In the genomic region with DNA sequence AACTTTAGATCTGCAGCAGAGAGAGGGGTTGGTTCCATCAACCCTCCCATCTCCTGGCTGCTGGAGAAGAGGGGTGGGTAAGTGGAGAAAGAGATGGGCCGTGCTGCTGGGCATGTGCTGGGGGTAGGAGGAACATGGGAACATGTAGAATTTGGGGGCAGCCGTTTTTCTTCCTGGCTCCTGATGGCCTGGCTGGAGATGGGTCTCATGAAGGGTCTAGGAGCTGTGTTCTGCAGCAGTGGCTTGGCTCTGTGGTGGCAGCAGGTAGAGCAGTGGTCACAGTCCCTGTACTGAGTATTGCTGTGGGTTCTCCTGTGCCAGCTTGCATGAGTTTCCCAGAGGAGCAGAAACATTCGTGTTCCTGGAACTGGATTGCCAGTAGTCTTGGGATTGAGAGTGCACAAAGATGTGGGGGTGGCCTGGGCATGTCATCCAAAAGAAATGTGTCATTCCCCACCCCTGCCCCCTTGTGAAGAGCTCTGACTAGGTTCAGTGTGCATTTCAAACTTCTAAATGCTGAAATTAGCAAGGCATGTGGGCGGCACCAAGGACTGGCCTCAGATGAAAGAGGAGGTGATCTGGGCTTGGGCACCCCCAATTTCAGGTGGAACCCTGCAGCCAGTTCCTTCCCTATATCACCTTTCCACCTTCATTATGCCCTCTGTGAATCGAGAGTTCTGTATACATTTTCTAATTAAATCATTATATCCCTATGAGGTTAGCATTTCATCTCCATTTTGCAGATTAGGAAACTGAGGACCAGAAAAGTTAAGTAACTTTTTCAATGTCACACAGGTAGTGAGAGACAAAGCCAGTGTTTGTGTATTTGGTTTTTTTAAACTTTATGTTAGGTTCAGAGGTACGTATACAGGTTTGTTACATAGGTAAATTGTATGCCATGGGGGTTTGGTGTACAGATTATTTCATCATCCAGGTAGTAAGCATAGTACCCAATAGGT, we compare ENCODE assay signal across 10 cellular contexts. TPM values are rescaled to one million over a fixed set of nuclear protein-coding genes. Genes with fewer than 3 reads are reported as not detected.
DNase-seq lines count a peak whose midpoint lies in the region; ATAC-seq, FAIRE-seq and TF ChIP-seq lines count a peak whose summit lies in the region.
"Had no signal": no experiment of that assay in that cellular context is flagged by ENCODE, and none has a peak within 500 bp of the region (broad histone marks: within the 10 kb centered on the region; RNA-seq: fewer than 3 reads in every experiment).

No MANE protein-coding gene starts in this region.

- H3K4me3 ChIP-seq in adipocyte (ENCODE audit: low read length): peak overlapping the region; percentile 97
- H3K4me3 ChIP-seq in keratinocyte (ENCODE audit: control insufficient read depth in 2 of 3, extremely low read depth in 1 of 3, insufficient read depth in 2 of 3, low read depth in 1 of 3, low read length in 3 of 3): peak overlapping the region; percentile 59 to 96 (median 94)
- H3K4me3 ChIP-seq in spleen: peak overlapping the region in 6 of 8 donors; percentile 9 to 73 (median 50)

- DNase-seq in H54 (ENCODE audit: insufficient read length, low spot score) (peak; percentile 54), adipocyte (ENCODE audit: low read depth) (peak; percentile 56), keratinocyte (ENCODE audit: low read depth, low spot score) (no peak), spleen (no peak), GDM1 (lab: John Stamatoyannopoulos, UW) (no peak), DMS153 (lab: John Stamatoyannopoulos, UW) (no peak)
- DNase-seq: activated T-cell treated with anti-CD3 and anti-CD28 coated beads, Interleukin-2, amount 50 U/mL, for 4 hours; islet precursor cell had no signal

- H3K27me3 ChIP-seq in adipocyte (replicated peaks; ENCODE audit: control insufficient read depth, insufficient read depth, low read length): no peaks in the 10 kb centered on the region
- H3K27me3 ChIP-seq in keratinocyte (ENCODE audit: control insufficient read depth, extremely low read depth, insufficient read depth, low read length): no peaks in the 10 kb centered on the region
- H3K27me3 ChIP-seq in spleen (replicated peaks in 1 of 7): peaks cover 0 to 51% (median 20%) of the 10 kb centered on the region in 7 donors

- no peaks in the 10 kb centered on the region for H3K9me1 ChIP-seq in keratinocyte (ENCODE audit: control insufficient read depth, extremely low read depth, insufficient read depth, low read length)

- H3K9me3 ChIP-seq in adipocyte (ENCODE audit: control insufficient read depth, low read length): no peaks in the 10 kb centered on the region
- H3K9me3 ChIP-seq in keratinocyte (ENCODE audit: control insufficient read depth, low read depth, low read length): no peaks in the 10 kb centered on the region
- H3K9me3 ChIP-seq in spleen: no peaks in the 10 kb centered on the region

- no peak for TF ChIP-seq CTCF in keratinocyte (optimal IDR thresholded peaks at IDR 0.05 in 1 of 3, IDR thresholded peaks at IDR 0.05 in 1 of 3, conservative IDR thresholded peaks at IDR 0.05 in 1 of 3; ENCODE audit: extremely low read depth in 1 of 3, insufficient read depth in 2 of 3, low read length in 3 of 3)
- TF ChIP-seq CTCF in spleen (IDR thresholded peaks at IDR 0.05 in 8 of 11, conservative IDR thresholded peaks at IDR 0.05 in 3 of 11): no peak

- H3K4me2 ChIP-seq in keratinocyte (ENCODE audit: control insufficient read depth, extremely low read depth, insufficient read depth, low read depth, low read length): peak overlapping the region; percentile 95

- TF ChIP-seq POLR2A in H54 (IDR thresholded peaks at IDR 0.05; ENCODE audit: low read depth, low read length) (no peak), spleen (IDR thresholded peaks at IDR 0.05) (no peak)

- H3K4me1 ChIP-seq in adipocyte (ENCODE audit: control insufficient read depth, insufficient read depth, low read length): peaks cover 60% of the 10 kb centered on the region
- peaks cover 60% of the 10 kb centered on the region for H3K4me1 ChIP-seq in keratinocyte (ENCODE audit: control insufficient read depth, extremely low read depth, insufficient read depth, low read length)
- peaks cover 0 to 35% (median 24%) of the 10 kb centered on the region in 6 donors for H3K4me1 ChIP-seq in spleen

- no peaks in the 10 kb centered on the region for H3K36me3 ChIP-seq in adipocyte (ENCODE audit: control insufficient read depth, insufficient read depth, low read length, severe bottlenecking)
- H3K36me3 ChIP-seq in keratinocyte (ENCODE audit: control insufficient read depth in 2 of 2, extremely low read depth in 1 of 2, insufficient read depth in 2 of 2, low read length in 2 of 2): peaks cover 4 to 6% of the 10 kb centered on the region in 2 experiments
- H3K36me3 ChIP-seq in spleen: no peaks in the 10 kb centered on the region

- peak; percentile 6 for FAIRE-seq in H54 (lab: Jason Lieb, UNC)
- peak; percentile 83 for FAIRE-seq in keratinocyte (lab: Jason Lieb, UNC)

- H2AFZ ChIP-seq in keratinocyte (ENCODE audit: control insufficient read depth, low read length): no peak overlapping the region

- dilution Hi-C loops in keratinocyte (cut with MboI; ENCODE audit: extremely low pct_ligation_motif_present, low sequenced_read_pairs): no loop called here

- H3K27ac ChIP-seq in keratinocyte (ENCODE audit: control insufficient read depth, insufficient read depth, low read length) (peak overlapping the region; percentile 94), spleen (peak overlapping the region in 2 of 8 donors; percentile 80 to 86)

- peaks cover 3% of the 10 kb centered on the region for H4K20me1 ChIP-seq in keratinocyte (ENCODE audit: control insufficient read depth, extremely low read depth, insufficient read depth, low read length)

- H3K9ac ChIP-seq in adipocyte (ENCODE audit: low read length) (peak overlapping the region; percentile 99), keratinocyte (ENCODE audit: control insufficient read depth, extremely low read depth, insufficient read depth, low read length) (peak overlapping the region; percentile 96)

- H3K79me2 ChIP-seq in keratinocyte (ENCODE audit: control insufficient read depth, insufficient read depth, low read length): peaks cover 61% of the 10 kb centered on the region

- intact Hi-C loops in spleen (cut with DNase I; ENCODE audit: low total_unique reads): no loop called here

- ATAC-seq in HG03565 (IDR thresholded peaks at IDR 0.05; ENCODE audit: unreplicated experiment) (no peak), HG02588 (IDR thresholded peaks at IDR 0.05; ENCODE audit: unreplicated experiment) (no peak)
- ATAC-seq: activated T-cell treated with anti-CD3 and anti-CD28 coated beads, Interleukin-2, amount 50 U/mL, for 4 hours had no signal

- 77 to 90% (median 89%) methylated on average over 6 of the region's 6 CpGs for WGBS in spleen, 5 donors

RNA-seq across cellular contexts. Expression of gene CHST3, which starts 2.1 kb away (rescaled TPM):
- polyA plus RNA-seq in keratinocyte (12.0 to 12.4 TPM (median 12.3 TPM) in 3 replicates), spleen (1 to 10 TPM in 1 of 3 donors, under 1 TPM in 2; 0.28 to 1.6 (median 0.56) TPM)
- polyA plus RNA-seq in keratinocyte (2011; ENCODE audit: low read depth): 3.6 TPM
- polyA plus RNA-seq in keratinocyte (2011; cell fraction: cytosol; rRNA removed): 7.5 and 7.8 TPM in 2 replicates
- polyA plus RNA-seq in keratinocyte (2011; cell fraction: nucleus; rRNA removed): 29.9 and 32.6 TPM in 2 replicates
- polyA plus RNA-seq in keratinocyte (2012; ENCODE audit: low replicate concordance): 5.8 and 14.6 TPM in 2 replicates
- polyA minus RNA-seq in keratinocyte: 17.8 to 29.2 TPM (median 23.1 TPM) in 3 replicates
- 13.4 TPM for polyA minus RNA-seq in keratinocyte (2011; cell fraction: cytosol; rRNA and poly(A)+ RNA removed)
- polyA minus RNA-seq in keratinocyte (2011; cell fraction: nucleus; rRNA and poly(A)+ RNA removed): 34.8 and 43.4 TPM in 2 replicates
- total RNA-seq in spleen: 1 to 10 TPM; 4.1 to 8.7 (median 6.1) TPM

Comparison
In these comparisons a context has a peak if more than half of its experiments do, and no peak if none do; other contexts are left out.
1. DNase-seq: peak in H54 (single experiment) and adipocyte (single experiment); none in keratinocyte (single experiment), spleen (single experiment), GDM1 (single experiment) and DMS153 (single experiment).
2. Peak in every context shown above with its lines, with median percentiles within 50 percentile points of each other: H3K4me3 ChIP-seq.